8 cellular contexts compared by ENCODE assay signal in the genomic region with DNA sequence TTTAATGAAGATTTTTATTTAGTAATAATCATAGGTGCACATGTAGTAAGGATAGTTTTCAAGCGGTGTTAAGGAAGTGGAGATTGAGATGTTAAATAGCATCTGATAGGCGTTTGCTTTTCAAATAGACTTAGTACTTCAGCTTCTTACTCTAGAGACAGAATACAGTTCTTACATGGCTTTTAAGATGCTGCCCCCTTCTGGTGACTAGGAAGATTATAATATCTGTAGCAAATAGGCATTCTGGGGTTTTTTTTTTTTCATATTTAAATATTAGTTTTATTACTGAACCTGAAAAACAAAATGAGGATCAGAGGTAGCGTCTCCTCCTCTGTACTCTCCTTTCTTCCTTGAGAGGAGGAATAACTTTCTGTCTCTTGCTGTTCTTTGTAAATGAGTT.
DNase-seq lines count a peak whose midpoint lies in the region; ATAC-seq and TF ChIP-seq lines count a peak whose summit lies in the region.
"Had no signal": no experiment of that assay in that cellular context is flagged by ENCODE, and none has a peak within 500 bp of the region (broad histone marks: within the 10 kb centered on the region; RNA-seq: fewer than 3 reads in every experiment).

No MANE protein-coding gene starts in this region.

- DNase-seq in NCI-H146 treated with DMSO at 0.1 percent for 48 hours (lab: John Stamatoyannopoulos, UW; ENCODE audit: unreplicated experiment) (peak; percentile 54), SKM-1 (lab: John Stamatoyannopoulos, UW; ENCODE audit: unreplicated experiment) (peak; percentile 60), fibroblast of villous mesenchyme (ENCODE audit: low read depth) (peak; percentile 90), psoas muscle (no peak)
- no peak for DNase-seq in stimulated activated naive CD8-positive, alpha-beta T cell treated with anti-CD3 and anti-CD28 coated beads, Interleukin-15, Interleukin-2, amounts not matched to agents 100 U/mL and 50 U/mL, for 24 hours
- DNase-seq: activated B cell treated with CpG ODN at 0.5 μM for 24 hours had no signal

- TF ChIP-seq CTCF in GM12875 (IDR thresholded peaks at IDR 0.05; ENCODE audit: borderline replicate concordance, insufficient read depth, low read depth, low read length) (peak; percentile 28; the same call in 1 of the 2 replicates), fibroblast of villous mesenchyme (IDR thresholded peaks at IDR 0.05; ENCODE audit: insufficient read depth, low read depth, low read length) (peak; percentile 64), psoas muscle (IDR thresholded peaks at IDR 0.05) (peak; percentile 81)

- WGBS in psoas muscle, 3 donors, result 11 to 16% (median 13%) methylated on average over 3 of the region's 3 CpGs

- ATAC-seq in psoas muscle (peak; percentile 52 to 82 (median 65)), HG03108 (IDR thresholded peaks at IDR 0.05; ENCODE audit: unreplicated experiment) (no peak)
- ATAC-seq in stimulated activated naive CD8-positive, alpha-beta T cell treated with anti-CD3 and anti-CD28 coated beads, Interleukin-15, Interleukin-2, amounts not matched to agents 100 U/mL and 50 U/mL, for 24 hours, result no peak

- intact Hi-C loops in psoas muscle (cut with DNase I), result loop anchor here (2.0 to 10.0 kb wide), 6 partner anchors 102 to 1039 kb away; a partner anchor contains a TSS

- H3K9me3 ChIP-seq in psoas muscle, result no peaks in the 10 kb centered on the region

- no peak overlapping the region for H3K4me3 ChIP-seq in GM12875 (ENCODE audit: low read depth, low read length)
- H3K4me3 ChIP-seq in fibroblast of villous mesenchyme (ENCODE audit: low read depth, low read length), result no peak overlapping the region
- H3K4me3 ChIP-seq in psoas muscle, result no peak overlapping the region

- no peaks in the 10 kb centered on the region for H3K27me3 ChIP-seq in psoas muscle (ENCODE audit: insufficient read depth in 3 of 3, low read length in 2 of 3)

- no peaks in the 10 kb centered on the region for H3K36me3 ChIP-seq in psoas muscle (ENCODE audit: insufficient read depth in 1 of 2, low read depth in 1 of 2)

- no peaks in the 10 kb centered on the region for H3K4me1 ChIP-seq in psoas muscle

- no peak overlapping the region for H3K27ac ChIP-seq in psoas muscle

Comparison
In these comparisons a context has a peak if more than half of its experiments do, and no peak if none do; other contexts are left out.
1. CTCF ChIP-seq: peak in every context shown above with its lines; median percentile 81 in psoas muscle; 64 in fibroblast of villous mesenchyme; 28 in GM12875.
2. DNase-seq: peak in NCI-H146 treated with DMSO at 0.1 percent for 48 hours (single experiment), SKM-1 (single experiment) and fibroblast of villous mesenchyme (single experiment); none in psoas muscle (0 of 2) and stimulated activated naive CD8-positive, alpha-beta T cell treated with anti-CD3 and anti-CD28 coated beads, Interleukin-15, Interleukin-2, amounts not matched to agents 100 U/mL and 50 U/mL, for 24 hours (single experiment).
3. ATAC-seq: peak in psoas muscle (4 of 4); none in stimulated activated naive CD8-positive, alpha-beta T cell treated with anti-CD3 and anti-CD28 coated beads, Interleukin-15, Interleukin-2, amounts not matched to agents 100 U/mL and 50 U/mL, for 24 hours (single experiment) and HG03108 (single experiment).